ENCODE assay signal across 30 cellular contexts in the genomic region with DNA sequence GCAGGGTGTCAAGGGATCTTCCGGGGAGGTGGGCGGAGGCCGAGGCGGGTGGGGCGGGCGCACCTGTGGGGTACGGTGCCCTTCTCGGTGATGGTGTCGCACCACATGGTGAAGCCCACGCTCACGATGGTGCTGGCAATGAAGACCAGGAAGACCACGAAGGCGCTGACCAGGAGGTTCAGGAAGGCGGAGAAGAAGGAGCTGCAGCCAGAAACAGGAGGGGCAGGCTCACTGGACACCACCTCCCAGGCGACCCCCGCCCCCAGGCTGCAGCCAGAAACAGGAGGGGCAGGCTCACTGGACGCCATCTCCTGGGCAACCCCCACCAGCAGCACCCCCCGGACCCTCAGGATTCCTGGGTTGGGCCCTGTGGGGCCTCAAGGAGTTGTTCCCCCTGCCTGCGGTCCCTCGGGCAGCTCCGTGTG. TPM values are rescaled to one million over a fixed set of nuclear protein-coding genes. Genes with fewer than 3 reads are reported as not detected.
"Had no signal": no experiment of that assay in that cellular context is flagged by ENCODE, and none has a peak within 500 bp of the region (broad histone marks: within the 10 kb centered on the region; RNA-seq: fewer than 3 reads in every experiment).

No MANE protein-coding gene starts in this region.

- H3K4me3 Mint-ChIP-seq: activated B cell treated with CpG ODN at 0.5 μM for 24 hours; activated CD4-positive, alpha-beta T cell treated with anti-CD3 and anti-CD28 coated beads, Interleukin-2, amount 10 ng/mL, durations not matched to agents 24 days and 14 days; activated CD8-positive, alpha-beta memory T cell treated with anti-CD3 and anti-CD28 coated beads, Interleukin-2, amount 10 ng/mL, durations not matched to agents 7 days and 5 days; activated naive CD4-positive, alpha-beta T cell treated with anti-CD3 and anti-CD28 coated beads for 36 hours; activated naive CD8-positive, alpha-beta T cell; activated T-helper 17 cell treated with anti-CD3 and anti-CD28 coated beads, Interleukin-2, amount 50 U/mL, for 72 hours had no signal

- H3K27ac Mint-ChIP-seq: activated B cell treated with CpG ODN at 0.5 μM for 24 hours; activated CD4-positive, alpha-beta T cell treated with anti-CD3 and anti-CD28 coated beads, Interleukin-2, amount 10 ng/mL, durations not matched to agents 24 days and 14 days; activated CD8-positive, alpha-beta memory T cell treated with anti-CD3 and anti-CD28 coated beads, Interleukin-2, amount 10 ng/mL, durations not matched to agents 7 days and 5 days; activated naive CD4-positive, alpha-beta T cell treated with anti-CD3 and anti-CD28 coated beads for 36 hours; activated naive CD8-positive, alpha-beta T cell; activated T-helper 17 cell treated with anti-CD3 and anti-CD28 coated beads, Interleukin-2, amount 50 U/mL, for 72 hours; T-helper 17 cell had no signal

- H3K36me3 ChIP-seq: brain microvascular endothelial cell, cardiac muscle cell, Peyer's patch, SJSA1 had no signal

- H3K27me3 ChIP-seq: cardiac muscle cell, Peyer's patch, SJSA1 had no signal

- H3K4me1 Mint-ChIP-seq: activated B cell treated with CpG ODN at 0.5 μM for 24 hours; activated CD4-positive, alpha-beta T cell treated with anti-CD3 and anti-CD28 coated beads, Interleukin-2, amount 10 ng/mL, durations not matched to agents 24 days and 14 days; activated CD8-positive, alpha-beta memory T cell treated with anti-CD3 and anti-CD28 coated beads, Interleukin-2, amount 10 ng/mL, durations not matched to agents 7 days and 5 days had no signal

- DNase-seq: activated B cell treated with CpG ODN at 0.5 μM for 24 hours; activated CD4-positive, alpha-beta T cell treated with anti-CD3 and anti-CD28 coated beads for 1 hour; activated CD4-positive, alpha-beta T cell treated with anti-CD3 and anti-CD28 coated beads, Interleukin-2, amount 10 ng/mL, durations not matched to agents 24 days and 14 days; activated CD4-positive, alpha-beta T cell treated with anti-CD3 and anti-CD28 coated beads, Interleukin-2, amount 50 U/mL, for 48 hours; activated CD8-positive, alpha-beta memory T cell treated with anti-CD3 and anti-CD28 coated beads, Interleukin-2, amount 10 ng/mL, durations not matched to agents 7 days and 5 days; activated gamma-delta T cell; activated naive CD4-positive, alpha-beta T cell treated with anti-CD3 and anti-CD28 coated beads for 36 hours; activated T-cell treated with anti-CD3 and anti-CD28 coated beads for 4 hours; activated T-cell treated with anti-CD3 and anti-CD28 coated beads, Interleukin-2, amount 50 U/mL, for 48 hours; amygdala; brain microvascular endothelial cell; KBM-7; NCI-H1092; NCI-H1417; NCI-H1694; NCI-H2029 treated with DMSO at 0.1 percent for 48 hours; NCI-H510A treated with DMSO at 0.1 percent for 48 hours; NCI-H69; NK-92 treated with Interleukin-12 subunit alpha and Interleukin-12 subunit beta, amount 100 ng/mL, for 24 hours; Peyer's patch; SHP77; T-helper 17 cell; T-helper 9 cell had no signal

- H3K27me3 Mint-ChIP-seq: activated CD4-positive, alpha-beta T cell treated with anti-CD3 and anti-CD28 coated beads, Interleukin-2, amount 10 ng/mL, durations not matched to agents 24 days and 14 days had no signal

- H3K4me1 ChIP-seq: Peyer's patch, SJSA1 had no signal

- H3K9me3 ChIP-seq: Peyer's patch, SJSA1 had no signal

- H3K4me3 ChIP-seq: cardiac muscle cell, Peyer's patch, SJSA1 had no signal

- H3K36me3 Mint-ChIP-seq: activated CD8-positive, alpha-beta memory T cell treated with anti-CD3 and anti-CD28 coated beads, Interleukin-2, amount 10 ng/mL, durations not matched to agents 7 days and 5 days; activated naive CD8-positive, alpha-beta T cell had no signal

- H3K9me3 Mint-ChIP-seq: activated B cell treated with CpG ODN at 0.5 μM for 24 hours; activated CD4-positive, alpha-beta T cell treated with anti-CD3 and anti-CD28 coated beads, Interleukin-2, amount 10 ng/mL, durations not matched to agents 24 days and 14 days; activated naive CD4-positive, alpha-beta T cell treated with anti-CD3 and anti-CD28 coated beads for 36 hours; activated T-helper 17 cell treated with anti-CD3 and anti-CD28 coated beads, Interleukin-2, amount 50 U/mL, for 72 hours had no signal

- H3K27ac ChIP-seq: brain microvascular endothelial cell, cardiac muscle cell, Peyer's patch, RWPE1, SJSA1 had no signal

RNA-seq across cellular contexts. Expression of a gene that starts 7.6 kb away (rescaled TPM):
- total RNA-seq: activated B cell treated with CpG ODN at 0.5 μM for 24 hours; activated CD8-positive, alpha-beta memory T cell treated with anti-CD3 and anti-CD28 coated beads, Interleukin-2, amount 10 ng/mL, durations not matched to agents 7 days and 5 days; LHCN-M2; SJSA1; T-helper 17 cell had no signal

RNA-seq across cellular contexts. Expression of a gene that starts 17.4 kb away (rescaled TPM):
- total RNA-seq: activated B cell treated with CpG ODN at 0.5 μM for 24 hours; activated CD4-positive, alpha-beta T cell treated with anti-CD3 and anti-CD28 coated beads, Interleukin-2, amount 10 ng/mL, durations not matched to agents 24 days and 14 days; activated CD8-positive, alpha-beta memory T cell treated with anti-CD3 and anti-CD28 coated beads, Interleukin-2, amount 10 ng/mL, durations not matched to agents 7 days and 5 days; activated naive CD4-positive, alpha-beta T cell treated with anti-CD3 and anti-CD28 coated beads for 36 hours; activated T-helper 17 cell treated with anti-CD3 and anti-CD28 coated beads, Interleukin-2, amount 50 U/mL, for 72 hours; LHCN-M2; M059J; SJSA1; T-helper 17 cell had no signal
